Comparison of ENCODE assay signal across 14 cellular contexts in the genomic region with DNA sequence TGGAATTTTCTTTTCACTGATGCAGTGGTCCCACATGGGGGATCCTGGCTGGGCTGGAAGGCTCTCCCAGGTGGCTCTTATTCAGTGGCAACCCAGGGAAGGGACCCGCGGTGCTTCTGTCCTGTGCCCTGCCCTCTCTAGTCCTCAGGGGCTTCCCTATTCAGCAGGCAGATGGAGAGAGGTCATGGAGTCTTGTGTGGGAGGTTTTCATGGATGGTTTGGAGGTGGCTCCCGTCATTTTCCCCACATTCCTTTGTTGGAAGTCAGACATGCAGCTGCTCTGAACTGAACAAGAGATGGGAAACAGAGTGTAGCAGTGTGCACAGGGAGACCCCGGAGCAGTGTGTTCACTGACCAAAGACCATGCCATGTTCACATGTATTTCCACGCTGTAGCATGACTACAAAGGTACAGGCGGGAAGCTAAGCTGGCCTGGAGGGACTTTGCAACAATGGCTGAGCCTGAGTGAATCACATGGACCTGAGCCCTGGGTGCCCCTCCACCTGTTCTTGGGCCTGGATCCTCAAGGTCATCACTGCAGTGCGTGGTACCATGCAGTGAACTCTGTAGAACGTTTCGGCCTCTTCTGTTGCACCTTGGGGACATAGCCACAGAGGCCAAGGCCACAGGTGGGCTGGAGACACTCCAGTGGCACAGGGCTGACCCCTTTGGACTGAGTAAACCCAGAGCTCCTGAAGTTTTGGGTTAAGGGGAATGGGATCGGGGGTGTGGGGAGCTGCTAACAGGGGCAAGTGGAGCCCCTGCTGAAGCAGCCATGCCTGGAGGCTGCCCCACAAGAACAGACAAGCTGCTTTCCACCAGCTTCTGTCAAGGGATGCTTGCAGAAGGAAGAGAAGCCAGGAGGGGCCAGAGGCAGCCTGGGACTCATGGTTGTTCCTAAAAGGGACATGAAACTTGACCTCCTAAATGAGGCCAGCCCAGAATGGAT.
A peak's percentile ranks its signal among the peaks of the same experiment; 100 is the strongest.
DNase-seq lines count a peak whose midpoint lies in the region; ATAC-seq and TF ChIP-seq lines count a peak whose summit lies in the region.
"Had no signal": no experiment of that assay in that cellular context is flagged by ENCODE, and none has a peak within 500 bp of the region (broad histone marks: within the 10 kb centered on the region; RNA-seq: fewer than 3 reads in every experiment).

No MANE protein-coding gene starts in this region.

- no peak for TF ChIP-seq CTCF in astrocyte of the spinal cord (IDR thresholded peaks at IDR 0.05; ENCODE audit: low read depth, low read length)
- TF ChIP-seq CTCF in kidney epithelial cell (IDR thresholded peaks at IDR 0.05; ENCODE audit: insufficient read depth, low read length, poor library complexity, severe bottlenecking), result no peak
- TF ChIP-seq CTCF in A673 (conservative IDR thresholded peaks at IDR 0.05; ENCODE audit: low read depth, low read length), result no peak

- H3K36me3 ChIP-seq in kidney epithelial cell (ENCODE audit: control insufficient read depth, insufficient read depth, low read length), result no peaks in the 10 kb centered on the region
- H3K36me3 ChIP-seq in A673 (ENCODE audit: insufficient read depth, low read length, poor library complexity, severe bottlenecking), result no peaks in the 10 kb centered on the region

- CTCF ChIA-PET in A673 (lab: Charles Lee), result no interaction called here

- BruUV-seq in A673 (replicated peaks; lab: Mats Ljungman, UMichigan), result no TSS peak

- in situ Hi-C loops in astrocyte of the spinal cord (cut with HindIII; ENCODE audit: low sequenced_read_pairs), result no loop called here

- intact Hi-C loops in A673 (cut with micrococcal nuclease; ENCODE audit: unreplicated experiment), result no loop called here

- H3K4me3 ChIP-seq in astrocyte of the spinal cord (ENCODE audit: low read depth, low read length) (no peak overlapping the region), kidney epithelial cell (ENCODE audit: low read depth, low read length) (no peak overlapping the region), A673 (ENCODE audit: low read depth, low read length, poor library complexity, severe bottlenecking) (no peak overlapping the region)
- H3K4me3 ChIP-seq: dorsolateral prefrontal cortex had no signal

- peak; percentile 54 for DNase-seq in A172 (ENCODE audit: low spot score)
- peak; percentile 3 for DNase-seq in H4 (ENCODE audit: low spot score)
- DNase-seq in astrocyte of the spinal cord (ENCODE audit: low read depth, low spot score), result peak; percentile 73
- DNase-seq in kidney epithelial cell (ENCODE audit: low read depth), result peak; percentile 84
- no peak for DNase-seq in A673 (ENCODE audit: low spot score)
- DNase-seq in NCI-H510A (lab: John Stamatoyannopoulos, UW), result no peak
- no peak for DNase-seq in stimulated activated CD4-positive, alpha-beta T cell treated with anti-CD3 and anti-CD28 coated beads, Interleukin-2, amount 100 ng/mL, for 48 hours
- DNase-seq: activated gamma-delta T cell treated with Interleukin-2 at 50 U/mL for 16 hours; AML-193; NCI-H2029; stimulated activated CD4-positive, alpha-beta T cell treated with anti-CD3 and anti-CD28 coated beads, Interleukin-4, amount 100 ng/mL, for 1 hour; substantia nigra had no signal

- no peak for ATAC-seq in HG03039 (IDR thresholded peaks at IDR 0.05; ENCODE audit: unreplicated experiment)

- no peaks in the 10 kb centered on the region for H3K9me3 ChIP-seq in A673 (ENCODE audit: low read depth, low read length, poor library complexity, severe bottlenecking)

- H3K27me3 ChIP-seq in kidney epithelial cell (ENCODE audit: control insufficient read depth, insufficient read depth, low read length) (no peaks in the 10 kb centered on the region), A673 (replicated peaks; ENCODE audit: insufficient read depth, low read depth, low read length, poor library complexity) (no peaks in the 10 kb centered on the region)

- no peaks in the 10 kb centered on the region for H3K4me1 ChIP-seq in A673 (ENCODE audit: insufficient read depth, low read length, poor library complexity, severe bottlenecking)

- POLR2A ChIA-PET in A673 (lab: Charles Lee; ENCODE audit: low non-redundant PET), result no interaction called here

- no peak overlapping the region for H3K27ac ChIP-seq in A673 (ENCODE audit: low read depth, low read length, poor library complexity, severe bottlenecking)
- H3K27ac ChIP-seq: dorsolateral prefrontal cortex had no signal

Comparison
In these comparisons a context has a peak if more than half of its experiments do, and no peak if none do; other contexts are left out.
1. DNase-seq: peak in A172 (single experiment), H4 (single experiment), astrocyte of the spinal cord (single experiment) and kidney epithelial cell (single experiment); none in A673 (single experiment), NCI-H510A (single experiment) and stimulated activated CD4-positive, alpha-beta T cell treated with anti-CD3 and anti-CD28 coated beads, Interleukin-2, amount 100 ng/mL, for 48 hours (0 of 2).